ENCODE assay signal across 26 cellular contexts in the genomic region with DNA sequence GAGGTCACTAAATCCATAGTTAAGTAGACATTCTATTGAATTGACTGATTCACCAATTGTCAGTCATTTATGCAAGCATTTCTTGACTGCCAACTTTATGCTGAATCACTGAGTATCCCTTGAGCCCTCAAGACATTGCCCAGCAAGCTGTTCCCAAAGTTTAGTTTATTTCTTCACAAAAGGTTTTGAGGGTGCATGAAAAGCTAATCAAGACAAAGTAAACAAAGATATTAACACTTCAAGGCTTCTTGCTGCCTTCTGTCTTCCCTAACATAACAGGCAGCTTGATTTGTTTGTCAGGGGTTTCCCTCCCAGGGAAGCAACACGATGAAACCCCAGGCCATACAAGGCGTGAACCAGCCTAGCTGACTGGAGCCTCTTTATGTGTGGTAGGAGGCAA.
DNase-seq lines count a peak whose midpoint lies in the region; ATAC-seq, FAIRE-seq and TF ChIP-seq lines count a peak whose summit lies in the region.
"Had no signal": no experiment of that assay in that cellular context is flagged by ENCODE, and none has a peak within 500 bp of the region (broad histone marks: within the 10 kb centered on the region; RNA-seq: fewer than 3 reads in every experiment).

No MANE protein-coding gene starts in this region.

- POLR2A ChIA-PET in MCF 10A (lab: Yijun Ruan, JAX) = no interaction called here

- H3K4me1 ChIP-seq in breast epithelium (no peaks in the 10 kb centered on the region), iPS DF 6.9 (ENCODE audit: control insufficient read depth, insufficient read depth, low read length) (no peaks in the 10 kb centered on the region; the same call in 1 of the 2 replicates), suprapubic skin (no peaks in the 10 kb centered on the region)
- H3K4me1 ChIP-seq: body of pancreas, esophagus muscularis mucosa, lower lobe of right lung, prostate gland, spleen had no signal

- peak; percentile 38 for DNase-seq in MCF 10A (ENCODE audit: unreplicated experiment)
- no peak for DNase-seq in breast epithelium (ENCODE audit: low spot score in 2 of 2)
- DNase-seq in bronchial epithelial cell (ENCODE audit: low read depth) = peak; percentile 66
- peak; percentile 22 for DNase-seq in iPS DF 6.9 (ENCODE audit: low read depth, low spot score)
- DNase-seq in NCI-H510A (lab: John Stamatoyannopoulos, UW) = no peak
- no peak for DNase-seq in suprapubic skin (ENCODE audit: low spot score in 2 of 2)
- DNase-seq: 8988T; activated CD4-positive, alpha-beta T cell treated with anti-CD3 and anti-CD28 coated beads, Interleukin-2, amount 10 ng/mL, durations not matched to agents 7 days and 5 days; activated naive CD4-positive, alpha-beta T cell treated with anti-CD3 and anti-CD28 coated beads, Interleukin-2, amount 10 ng/mL, durations not matched to agents 7 days and 5 days; body of pancreas; DND-41; lower lobe of right lung; NCI-H146; NCI-H446; spleen; T-helper 9 cell had no signal

- H3K4me3 ChIP-seq in breast epithelium (no peak overlapping the region), bronchial epithelial cell (ENCODE audit: low read depth, low read length) (no peak overlapping the region), iPS DF 6.9 (ENCODE audit: low read length) (no peak overlapping the region), suprapubic skin (no peak overlapping the region)
- H3K4me3 ChIP-seq: body of pancreas, esophagus muscularis mucosa, hepatocyte, lower lobe of right lung, prostate gland, SJSA1, spleen had no signal

- H3K36me3 ChIP-seq in breast epithelium = no peaks in the 10 kb centered on the region
- H3K36me3 ChIP-seq in bronchial epithelial cell (ENCODE audit: control insufficient read depth, insufficient read depth, low read length) = no peaks in the 10 kb centered on the region
- no peaks in the 10 kb centered on the region for H3K36me3 ChIP-seq in iPS DF 6.9 (ENCODE audit: control insufficient read depth, insufficient read depth, low read length)
- no peaks in the 10 kb centered on the region for H3K36me3 ChIP-seq in suprapubic skin
- H3K36me3 ChIP-seq: esophagus muscularis mucosa, lower lobe of right lung, prostate gland, SJSA1, spleen had no signal

- peaks cover 7% of the 10 kb centered on the region for H3K9me3 Mint-ChIP-seq in MCF 10A (ENCODE audit: unreplicated experiment)
- H3K9me3 Mint-ChIP-seq: natural killer cell treated with Interleukin-12 subunit alpha and Interleukin-12 subunit beta and Interleukin-15 and Interleukin-18, amount 100 ng/mL, for 72 hours had no signal

- TF ChIP-seq EP300 in suprapubic skin (IDR thresholded peaks at IDR 0.05) = no peak

- no peak for FAIRE-seq in bronchial epithelial cell (lab: Jason Lieb, UNC)

- H3K4me3 Mint-ChIP-seq in MCF 10A (ENCODE audit: unreplicated experiment) = no peak overlapping the region
- H3K4me3 Mint-ChIP-seq: activated CD4-positive, alpha-beta T cell treated with anti-CD3 and anti-CD28 coated beads, Interleukin-2, amount 10 ng/mL, durations not matched to agents 7 days and 5 days; activated naive CD4-positive, alpha-beta T cell treated with anti-CD3 and anti-CD28 coated beads, Interleukin-2, amount 10 ng/mL, durations not matched to agents 7 days and 5 days; dendritic cell treated with granulocyte-macrophage colony-stimulating factor and Interleukin-4, amounts not matched to agents 40 ng/mL and 50 ng/mL, for 4 days; natural killer cell treated with Interleukin-12 subunit alpha and Interleukin-12 subunit beta and Interleukin-15 and Interleukin-18, amount 100 ng/mL, for 72 hours; stimulated activated memory B cell treated with anti-CD40 and anti-IgM and Interleukin-4, amounts not matched to agents 10 μg/mL and 1 μg/mL and 100 μg/mL, for 72 hours had no signal

- H3K36me3 Mint-ChIP-seq in MCF 10A (ENCODE audit: insufficient read depth, unreplicated experiment) = no peaks in the 10 kb centered on the region
- H3K36me3 Mint-ChIP-seq: activated naive CD4-positive, alpha-beta T cell treated with anti-CD3 and anti-CD28 coated beads, Interleukin-2, amount 10 ng/mL, durations not matched to agents 7 days and 5 days; natural killer cell treated with Interleukin-12 subunit alpha and Interleukin-12 subunit beta and Interleukin-15 and Interleukin-18, amount 100 ng/mL, for 72 hours; stimulated activated memory B cell treated with anti-CD40 and anti-IgM and Interleukin-4, amounts not matched to agents 10 μg/mL and 1 μg/mL and 100 μg/mL, for 72 hours had no signal

- no peak overlapping the region for H3K27ac Mint-ChIP-seq in MCF 10A (ENCODE audit: low read depth, unreplicated experiment)
- H3K27ac Mint-ChIP-seq: activated CD4-positive, alpha-beta T cell treated with anti-CD3 and anti-CD28 coated beads, Interleukin-2, amount 10 ng/mL, durations not matched to agents 7 days and 5 days; activated naive CD4-positive, alpha-beta T cell treated with anti-CD3 and anti-CD28 coated beads, Interleukin-2, amount 10 ng/mL, durations not matched to agents 7 days and 5 days; dendritic cell treated with granulocyte-macrophage colony-stimulating factor and Interleukin-4, amounts not matched to agents 40 ng/mL and 50 ng/mL, for 4 days; natural killer cell treated with Interleukin-12 subunit alpha and Interleukin-12 subunit beta and Interleukin-15 and Interleukin-18, amount 100 ng/mL, for 72 hours; stimulated activated memory B cell treated with anti-CD40 and anti-IgM and Interleukin-4, amounts not matched to agents 10 μg/mL and 1 μg/mL and 100 μg/mL, for 72 hours had no signal

- H3K4me1 Mint-ChIP-seq in MCF 10A (ENCODE audit: insufficient read depth, unreplicated experiment) = peaks cover 8% of the 10 kb centered on the region
- H3K4me1 Mint-ChIP-seq: activated CD4-positive, alpha-beta T cell treated with anti-CD3 and anti-CD28 coated beads, Interleukin-2, amount 10 ng/mL, durations not matched to agents 7 days and 5 days; activated naive CD4-positive, alpha-beta T cell treated with anti-CD3 and anti-CD28 coated beads, Interleukin-2, amount 10 ng/mL, durations not matched to agents 7 days and 5 days; stimulated activated memory B cell treated with anti-CD40 and anti-IgM and Interleukin-4, amounts not matched to agents 10 μg/mL and 1 μg/mL and 100 μg/mL, for 72 hours had no signal

- WGBS in iPS DF 6.9 (ENCODE audit: insufficient coverage, insufficient read length) = no CpG with 5 or more reads among the region's 2 CpGs
- 57% methylated on average over 2 of the region's 2 CpGs for WGBS in suprapubic skin

- H3K27me3 ChIP-seq in breast epithelium = no peaks in the 10 kb centered on the region
- no peaks in the 10 kb centered on the region for H3K27me3 ChIP-seq in bronchial epithelial cell (ENCODE audit: control insufficient read depth, insufficient read depth, low read length)
- H3K27me3 ChIP-seq in iPS DF 6.9 (ENCODE audit: control insufficient read depth, insufficient read depth, low read length) = no peaks in the 10 kb centered on the region
- H3K27me3 ChIP-seq in suprapubic skin = no peaks in the 10 kb centered on the region
- H3K27me3 ChIP-seq: body of pancreas, esophagus muscularis mucosa, hepatocyte, SJSA1, spleen had no signal

- BruUV-seq in MCF 10A (replicated peaks; lab: Mats Ljungman, UMichigan) = no TSS peak

- H3K27me3 Mint-ChIP-seq in MCF 10A (ENCODE audit: insufficient read depth, unreplicated experiment) = no peaks in the 10 kb centered on the region
- H3K27me3 Mint-ChIP-seq: activated CD4-positive, alpha-beta T cell treated with anti-CD3 and anti-CD28 coated beads, Interleukin-2, amount 10 ng/mL, durations not matched to agents 7 days and 5 days; activated naive CD4-positive, alpha-beta T cell treated with anti-CD3 and anti-CD28 coated beads, Interleukin-2, amount 10 ng/mL, durations not matched to agents 7 days and 5 days; dendritic cell treated with granulocyte-macrophage colony-stimulating factor and Interleukin-4, amounts not matched to agents 40 ng/mL and 50 ng/mL, for 4 days; stimulated activated memory B cell treated with anti-CD40 and anti-IgM and Interleukin-4, amounts not matched to agents 10 μg/mL and 1 μg/mL and 100 μg/mL, for 72 hours had no signal

- H3K27ac ChIP-seq in breast epithelium = no peak overlapping the region
- no peak overlapping the region for H3K27ac ChIP-seq in iPS DF 6.9 (ENCODE audit: low read length)
- no peak overlapping the region for H3K27ac ChIP-seq in suprapubic skin
- H3K27ac ChIP-seq: body of pancreas, C4-2B, esophagus muscularis mucosa, hepatocyte, lower lobe of right lung, prostate gland, SJSA1, spleen had no signal

- no peak for TF ChIP-seq CTCF in MCF 10A (IDR thresholded peaks at IDR 0.05; ENCODE audit: unreplicated experiment)
- TF ChIP-seq CTCF in breast epithelium (IDR thresholded peaks at IDR 0.05) = no peak
- no peak for TF ChIP-seq CTCF in bronchial epithelial cell (IDR thresholded peaks at IDR 0.05; ENCODE audit: insufficient read depth, low read length, severe bottlenecking)
- TF ChIP-seq CTCF in suprapubic skin (IDR thresholded peaks at IDR 0.05) = no peak

- CTCF ChIA-PET in MCF 10A (lab: Yijun Ruan, JAX) = interaction anchor here (0.6 kb wide), 1 partner anchor 74 kb away, joined by 3 read pairs; no protein-coding TSS in a partner anchor

- TF ChIP-seq POLR2A in breast epithelium (IDR thresholded peaks at IDR 0.05) (no peak), suprapubic skin (IDR thresholded peaks at IDR 0.05) (no peak)

- ATAC-seq in GM21447 (IDR thresholded peaks at IDR 0.05; ENCODE audit: unreplicated experiment) (no peak), HG03520 (IDR thresholded peaks at IDR 0.05; ENCODE audit: unreplicated experiment) (no peak)
- ATAC-seq: body of pancreas; lower lobe of right lung; natural killer cell treated with Interleukin-12 subunit alpha and Interleukin-12 subunit beta and Interleukin-15 and Interleukin-18, amount 100 ng/mL, for 72 hours; stimulated activated memory B cell treated with anti-CD40 and anti-IgM and Interleukin-4, amounts not matched to agents 10 μg/mL and 1 μg/mL and 100 μg/mL, for 72 hours had no signal

- no peaks in the 10 kb centered on the region for H3K9me3 ChIP-seq in breast epithelium
- no peaks in the 10 kb centered on the region for H3K9me3 ChIP-seq in iPS DF 6.9 (ENCODE audit: control insufficient read depth, insufficient read depth, low read length)
- H3K9me3 ChIP-seq in suprapubic skin = no peaks in the 10 kb centered on the region
- H3K9me3 ChIP-seq: body of pancreas, lower lobe of right lung, prostate gland, SJSA1 had no signal

- intact Hi-C loops in MCF 10A (cut with micrococcal nuclease) (no loop called here), breast epithelium (cut with DNase I; ENCODE audit: low total_unique reads) (no loop called here)

Comparison
In these comparisons a context has a peak if more than half of its experiments do, and no peak if none do; other contexts are left out.
1. DNase-seq: peak in MCF 10A (single experiment), bronchial epithelial cell (single experiment) and iPS DF 6.9 (single experiment); none in breast epithelium (0 of 2), NCI-H510A (single experiment) and suprapubic skin (0 of 2).